2 cellular contexts compared by ENCODE assay signal in genomic region chr1:57471995-57472394, GRCh38.
TF ChIP-seq lines count a peak whose summit lies in the region.

No MANE protein-coding gene starts in this region.

TF ChIP-seq in IMR-90, 13 proteins besides CTCF, POLR2A, EP300 and RAD21:
- TF ChIP-seq USF2 (IDR thresholded peaks at IDR 0.05; ENCODE audit: low read depth, low read length), result no peak
- no peak for TF ChIP-seq MAZ (IDR thresholded peaks at IDR 0.05; ENCODE audit: borderline replicate concordance, low read depth, low read length)
- no peak for TF ChIP-seq FOS (IDR thresholded peaks at IDR 0.05; ENCODE audit: low read depth, low read length)
- no peak for TF ChIP-seq RFX5 (IDR thresholded peaks at IDR 0.05; ENCODE audit: low read depth, low read length)
- no peak for TF ChIP-seq CHD1 (IDR thresholded peaks at IDR 0.05; ENCODE audit: low read depth, low read length)
- no peak for TF ChIP-seq RCOR1 (IDR thresholded peaks at IDR 0.05; ENCODE audit: insufficient replicate concordance, low read length)
- TF ChIP-seq MAFK (IDR thresholded peaks at IDR 0.05; ENCODE audit: low read depth, low read length), result no peak
- TF ChIP-seq SMC3 (IDR thresholded peaks at IDR 0.05; ENCODE audit: low read depth, low read length), result no peak
- no peak for TF ChIP-seq ELK1 (IDR thresholded peaks at IDR 0.05; ENCODE audit: borderline replicate concordance, low read depth, low read length)
- TF ChIP-seq NFE2L2 (IDR thresholded peaks at IDR 0.05; ENCODE audit: low read depth, low read length), result no peak
- no peak for TF ChIP-seq CEBPB (IDR thresholded peaks at IDR 0.05; ENCODE audit: low read depth, low read length)
- TF ChIP-seq BHLHE40 (IDR thresholded peaks at IDR 0.05; ENCODE audit: low read depth, low read length), result no peak
- TF ChIP-seq MXI1 (IDR thresholded peaks at IDR 0.05; ENCODE audit: borderline replicate concordance, low read depth, low read length), result no peak

TF ChIP-seq in H1, 55 proteins besides CTCF, POLR2A, EP300 and RAD21:
- no peak for TF ChIP-seq SRF (IDR thresholded peaks at IDR 0.05; ENCODE audit: low read depth, low read length)
- no peak for TF ChIP-seq POU5F1 (IDR thresholded peaks at IDR 0.05; ENCODE audit: low read depth, low read length)
- TF ChIP-seq CEBPB (IDR thresholded peaks at IDR 0.05; ENCODE audit: low read depth, low read length), result no peak
- no peak for TF ChIP-seq ASH2L (IDR thresholded peaks at IDR 0.05; ENCODE audit: low read length)
- no peak for TF ChIP-seq JUND (IDR thresholded peaks at IDR 0.05; ENCODE audit: low read length)
- no peak for TF ChIP-seq BRCA1 (IDR thresholded peaks at IDR 0.05; ENCODE audit: low read depth, low read length)
- TF ChIP-seq, protein P1, sequence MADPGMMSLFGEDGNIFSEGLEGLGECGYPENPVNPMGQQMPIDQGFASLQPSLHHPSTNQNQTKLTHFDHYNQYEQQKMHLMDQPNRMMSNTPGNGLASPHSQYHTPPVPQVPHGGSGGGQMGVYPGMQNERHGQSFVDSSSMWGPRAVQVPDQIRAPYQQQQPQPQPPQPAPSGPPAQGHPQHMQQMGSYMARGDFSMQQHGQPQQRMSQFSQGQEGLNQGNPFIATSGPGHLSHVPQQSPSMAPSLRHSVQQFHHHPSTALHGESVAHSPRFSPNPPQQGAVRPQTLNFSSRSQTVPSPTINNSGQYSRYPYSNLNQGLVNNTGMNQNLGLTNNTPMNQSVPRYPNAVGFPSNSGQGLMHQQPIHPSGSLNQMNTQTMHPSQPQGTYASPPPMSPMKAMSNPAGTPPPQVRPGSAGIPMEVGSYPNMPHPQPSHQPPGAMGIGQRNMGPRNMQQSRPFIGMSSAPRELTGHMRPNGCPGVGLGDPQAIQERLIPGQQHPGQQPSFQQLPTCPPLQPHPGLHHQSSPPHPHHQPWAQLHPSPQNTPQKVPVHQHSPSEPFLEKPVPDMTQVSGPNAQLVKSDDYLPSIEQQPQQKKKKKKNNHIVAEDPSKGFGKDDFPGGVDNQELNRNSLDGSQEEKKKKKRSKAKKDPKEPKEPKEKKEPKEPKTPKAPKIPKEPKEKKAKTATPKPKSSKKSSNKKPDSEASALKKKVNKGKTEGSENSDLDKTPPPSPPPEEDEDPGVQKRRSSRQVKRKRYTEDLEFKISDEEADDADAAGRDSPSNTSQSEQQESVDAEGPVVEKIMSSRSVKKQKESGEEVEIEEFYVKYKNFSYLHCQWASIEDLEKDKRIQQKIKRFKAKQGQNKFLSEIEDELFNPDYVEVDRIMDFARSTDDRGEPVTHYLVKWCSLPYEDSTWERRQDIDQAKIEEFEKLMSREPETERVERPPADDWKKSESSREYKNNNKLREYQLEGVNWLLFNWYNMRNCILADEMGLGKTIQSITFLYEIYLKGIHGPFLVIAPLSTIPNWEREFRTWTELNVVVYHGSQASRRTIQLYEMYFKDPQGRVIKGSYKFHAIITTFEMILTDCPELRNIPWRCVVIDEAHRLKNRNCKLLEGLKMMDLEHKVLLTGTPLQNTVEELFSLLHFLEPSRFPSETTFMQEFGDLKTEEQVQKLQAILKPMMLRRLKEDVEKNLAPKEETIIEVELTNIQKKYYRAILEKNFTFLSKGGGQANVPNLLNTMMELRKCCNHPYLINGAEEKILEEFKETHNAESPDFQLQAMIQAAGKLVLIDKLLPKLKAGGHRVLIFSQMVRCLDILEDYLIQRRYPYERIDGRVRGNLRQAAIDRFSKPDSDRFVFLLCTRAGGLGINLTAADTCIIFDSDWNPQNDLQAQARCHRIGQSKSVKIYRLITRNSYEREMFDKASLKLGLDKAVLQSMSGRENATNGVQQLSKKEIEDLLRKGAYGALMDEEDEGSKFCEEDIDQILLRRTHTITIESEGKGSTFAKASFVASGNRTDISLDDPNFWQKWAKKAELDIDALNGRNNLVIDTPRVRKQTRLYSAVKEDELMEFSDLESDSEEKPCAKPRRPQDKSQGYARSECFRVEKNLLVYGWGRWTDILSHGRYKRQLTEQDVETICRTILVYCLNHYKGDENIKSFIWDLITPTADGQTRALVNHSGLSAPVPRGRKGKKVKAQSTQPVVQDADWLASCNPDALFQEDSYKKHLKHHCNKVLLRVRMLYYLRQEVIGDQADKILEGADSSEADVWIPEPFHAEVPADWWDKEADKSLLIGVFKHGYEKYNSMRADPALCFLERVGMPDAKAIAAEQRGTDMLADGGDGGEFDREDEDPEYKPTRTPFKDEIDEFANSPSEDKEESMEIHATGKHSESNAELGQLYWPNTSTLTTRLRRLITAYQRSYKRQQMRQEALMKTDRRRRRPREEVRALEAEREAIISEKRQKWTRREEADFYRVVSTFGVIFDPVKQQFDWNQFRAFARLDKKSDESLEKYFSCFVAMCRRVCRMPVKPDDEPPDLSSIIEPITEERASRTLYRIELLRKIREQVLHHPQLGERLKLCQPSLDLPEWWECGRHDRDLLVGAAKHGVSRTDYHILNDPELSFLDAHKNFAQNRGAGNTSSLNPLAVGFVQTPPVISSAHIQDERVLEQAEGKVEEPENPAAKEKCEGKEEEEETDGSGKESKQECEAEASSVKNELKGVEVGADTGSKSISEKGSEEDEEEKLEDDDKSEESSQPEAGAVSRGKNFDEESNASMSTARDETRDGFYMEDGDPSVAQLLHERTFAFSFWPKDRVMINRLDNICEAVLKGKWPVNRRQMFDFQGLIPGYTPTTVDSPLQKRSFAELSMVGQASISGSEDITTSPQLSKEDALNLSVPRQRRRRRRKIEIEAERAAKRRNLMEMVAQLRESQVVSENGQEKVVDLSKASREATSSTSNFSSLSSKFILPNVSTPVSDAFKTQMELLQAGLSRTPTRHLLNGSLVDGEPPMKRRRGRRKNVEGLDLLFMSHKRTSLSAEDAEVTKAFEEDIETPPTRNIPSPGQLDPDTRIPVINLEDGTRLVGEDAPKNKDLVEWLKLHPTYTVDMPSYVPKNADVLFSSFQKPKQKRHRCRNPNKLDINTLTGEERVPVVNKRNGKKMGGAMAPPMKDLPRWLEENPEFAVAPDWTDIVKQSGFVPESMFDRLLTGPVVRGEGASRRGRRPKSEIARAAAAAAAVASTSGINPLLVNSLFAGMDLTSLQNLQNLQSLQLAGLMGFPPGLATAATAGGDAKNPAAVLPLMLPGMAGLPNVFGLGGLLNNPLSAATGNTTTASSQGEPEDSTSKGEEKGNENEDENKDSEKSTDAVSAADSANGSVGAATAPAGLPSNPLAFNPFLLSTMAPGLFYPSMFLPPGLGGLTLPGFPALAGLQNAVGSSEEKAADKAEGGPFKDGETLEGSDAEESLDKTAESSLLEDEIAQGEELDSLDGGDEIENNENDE (IDR thresholded peaks at IDR 0.05; ENCODE audit: insufficient replicate concordance, low read length), result no peak
- TF ChIP-seq POLR2AphosphoS5 (IDR thresholded peaks at IDR 0.05; ENCODE audit: low read depth, low read length), result no peak
- no peak for TF ChIP-seq BCL11A (IDR thresholded peaks at IDR 0.05; ENCODE audit: low read depth in 2 of 2, low read length in 2 of 2)
- TF ChIP-seq RXRA (IDR thresholded peaks at IDR 0.05; ENCODE audit: insufficient read depth, low read depth, low read length), result no peak
- TF ChIP-seq ATF2 (IDR thresholded peaks at IDR 0.05; ENCODE audit: low read length), result no peak
- no peak for TF ChIP-seq CHD2 (IDR thresholded peaks at IDR 0.05; ENCODE audit: low read length)
- no peak for TF ChIP-seq HDAC6 (IDR thresholded peaks at IDR 0.05; ENCODE audit: low read depth, low read length)
- TF ChIP-seq EGR1 (IDR thresholded peaks at IDR 0.05; ENCODE audit: borderline replicate concordance, low read depth, low read length), result no peak
- no peak for TF ChIP-seq SP1 (IDR thresholded peaks at IDR 0.05; ENCODE audit: low read depth, low read length)
